18 cellular contexts compared by ENCODE assay signal in the genomic region with DNA sequence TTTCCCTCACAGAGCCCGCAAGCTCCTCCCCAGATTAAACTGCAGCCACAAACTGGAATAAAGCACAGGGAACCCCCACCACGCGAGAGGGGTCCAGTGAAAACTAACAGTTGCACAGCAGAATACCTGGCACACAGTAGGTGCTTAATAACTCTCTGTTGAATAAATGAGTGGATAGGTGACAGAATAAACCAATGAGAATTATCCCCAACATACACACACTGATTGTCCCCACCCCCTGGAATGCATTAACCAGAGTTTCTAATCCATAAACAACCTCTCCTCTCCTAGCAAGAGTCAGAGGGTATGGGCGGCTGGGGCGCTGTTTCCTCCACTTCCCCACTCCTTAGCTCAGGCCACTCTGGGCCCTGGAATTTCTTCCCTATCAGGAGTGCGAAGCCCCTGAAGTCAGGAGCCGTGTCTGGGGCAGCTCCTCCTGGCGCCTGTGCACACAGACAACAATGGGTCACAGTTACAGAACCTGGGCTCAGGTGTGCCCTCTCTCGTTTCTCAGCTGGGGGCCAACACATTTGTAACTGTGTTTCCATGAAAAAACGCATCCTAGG. TPM values are rescaled to one million over a fixed set of nuclear protein-coding genes. Genes with fewer than 3 reads are reported as not detected.
DNase-seq lines count a peak whose midpoint lies in the region; ATAC-seq and TF ChIP-seq lines count a peak whose summit lies in the region.
"Had no signal": no experiment of that assay in that cellular context is flagged by ENCODE, and none has a peak within 500 bp of the region (broad histone marks: within the 10 kb centered on the region; RNA-seq: fewer than 3 reads in every experiment).

No MANE protein-coding gene starts in this region.

- H3K4me3 ChIP-seq in esophagus squamous epithelium = no peak overlapping the region

- peak overlapping the region in 3 of 4 donors; percentile 83 to 91 (median 85) for H3K27ac ChIP-seq in esophagus squamous epithelium
- H3K27ac ChIP-seq: KMS-11, VCaP had no signal

- POLR2A ChIA-PET in activated CD4-positive, alpha-beta memory T cell treated with anti-CD3 and anti-CD28 coated beads for 36 hours (lab: Charles Lee) = interaction anchor here (1.3 to 4.4 kb wide), 2 partner anchors 34 to 44 kb away, joined by 7 to 30 read pairs; no protein-coding TSS in a partner anchor
- POLR2A ChIA-PET in activated CD4-positive, alpha-beta memory T cell treated with anti-CD3 and anti-CD28 coated beads, Interleukin-2, amount 10 ng/mL, durations not matched to agents 7 days and 5 days (lab: Charles Lee) = interaction anchor here (3.3 to 7.4 kb wide), 2 partner anchors 18 to 34 kb away, joined by 40 to 106 read pairs; no protein-coding TSS in a partner anchor
- POLR2A ChIA-PET in T-cell (lab: Charles Lee) = interaction anchor here in 1 of 2 donors (1.5 kb wide), 1 partner anchor 15 kb away, joined by 3 read pairs; no protein-coding TSS in a partner anchor

- no peaks in the 10 kb centered on the region for H3K27me3 ChIP-seq in esophagus squamous epithelium

- no peaks in the 10 kb centered on the region for H3K36me3 ChIP-seq in esophagus squamous epithelium

- H3K4me1 Mint-ChIP-seq in activated CD4-positive, alpha-beta memory T cell treated with anti-CD3 and anti-CD28 coated beads for 36 hours (ENCODE audit: low read depth) = peaks cover 77% of the 10 kb centered on the region
- peaks cover 66% of the 10 kb centered on the region for H3K4me1 Mint-ChIP-seq in activated CD4-positive, alpha-beta memory T cell treated with anti-CD3 and anti-CD28 coated beads, Interleukin-2, amount 10 ng/mL, durations not matched to agents 7 days and 5 days
- H3K4me1 Mint-ChIP-seq in T-cell = peaks cover 74 to 85% (median 85%) of the 10 kb centered on the region in 3 donors
- H3K4me1 Mint-ChIP-seq in stimulated activated memory B cell treated with anti-CD40 and anti-IgM and Interleukin-4, amounts not matched to agents 10 μg/mL and 1 μg/mL and 100 μg/mL, for 72 hours = peaks cover 81% of the 10 kb centered on the region

- intact Hi-C loops in activated CD4-positive, alpha-beta memory T cell treated with anti-CD3 and anti-CD28 coated beads for 36 hours (cut with micrococcal nuclease) = no loop called here
- intact Hi-C loops in esophagus squamous epithelium (cut with DNase I) = no loop called here

- 81 to 86% methylated on average over 6 to 7 of the region's 10 CpGs for WGBS in esophagus squamous epithelium, 2 donors

- no peaks in the 10 kb centered on the region for H3K9me3 Mint-ChIP-seq in activated CD4-positive, alpha-beta memory T cell treated with anti-CD3 and anti-CD28 coated beads for 36 hours
- H3K9me3 Mint-ChIP-seq in activated CD4-positive, alpha-beta memory T cell treated with anti-CD3 and anti-CD28 coated beads, Interleukin-2, amount 10 ng/mL, durations not matched to agents 7 days and 5 days = no peaks in the 10 kb centered on the region
- H3K9me3 Mint-ChIP-seq in T-cell = no peaks in the 10 kb centered on the region
- H3K9me3 Mint-ChIP-seq in stimulated activated memory B cell treated with anti-CD40 and anti-IgM and Interleukin-4, amounts not matched to agents 10 μg/mL and 1 μg/mL and 100 μg/mL, for 72 hours = no peaks in the 10 kb centered on the region
- H3K9me3 Mint-ChIP-seq: activated naive CD4-positive, alpha-beta T cell treated with anti-CD3 and anti-CD28 coated beads for 36 hours had no signal

- peaks cover 19 to 97% (median 76%) of the 10 kb centered on the region in 3 donors for H3K4me1 ChIP-seq in esophagus squamous epithelium

- TF ChIP-seq POLR2A in esophagus squamous epithelium (IDR thresholded peaks at IDR 0.05) = no peak

- CTCF ChIA-PET in activated CD4-positive, alpha-beta memory T cell treated with anti-CD3 and anti-CD28 coated beads for 36 hours (lab: Charles Lee) = interaction anchor here (1.1 kb wide), 1 partner anchor 10 kb away, joined by 3 read pairs; no protein-coding TSS in a partner anchor
- CTCF ChIA-PET in activated CD4-positive, alpha-beta memory T cell treated with anti-CD3 and anti-CD28 coated beads, Interleukin-2, amount 10 ng/mL, durations not matched to agents 7 days and 5 days (lab: Charles Lee) = interaction anchor here (4.2 kb wide), 1 partner anchor 20 kb away, joined by 21 read pairs; no protein-coding TSS in a partner anchor
- CTCF ChIA-PET in T-cell (lab: Charles Lee) = no interaction called here

- no peaks in the 10 kb centered on the region for H3K9me3 ChIP-seq in esophagus squamous epithelium
- H3K9me3 ChIP-seq: SK-N-SH had no signal

- ATAC-seq in T-cell (replicated peaks in 1 of 4) = no peak
- no peak for ATAC-seq in stimulated activated memory B cell treated with anti-CD40 and anti-IgM and Interleukin-4, amounts not matched to agents 10 μg/mL and 1 μg/mL and 100 μg/mL, for 72 hours
- ATAC-seq in GM18909 (IDR thresholded peaks at IDR 0.05; ENCODE audit: poor library complexity, unreplicated experiment) = no peak

- no peak overlapping the region for H3K4me3 Mint-ChIP-seq in activated CD4-positive, alpha-beta memory T cell treated with anti-CD3 and anti-CD28 coated beads for 36 hours
- no peak overlapping the region for H3K4me3 Mint-ChIP-seq in activated CD4-positive, alpha-beta memory T cell treated with anti-CD3 and anti-CD28 coated beads, Interleukin-2, amount 10 ng/mL, durations not matched to agents 7 days and 5 days
- H3K4me3 Mint-ChIP-seq in T-cell = no peak overlapping the region
- no peak overlapping the region for H3K4me3 Mint-ChIP-seq in stimulated activated memory B cell treated with anti-CD40 and anti-IgM and Interleukin-4, amounts not matched to agents 10 μg/mL and 1 μg/mL and 100 μg/mL, for 72 hours
- H3K4me3 Mint-ChIP-seq: activated naive CD4-positive, alpha-beta T cell treated with anti-CD3 and anti-CD28 coated beads for 36 hours; brain had no signal

- peak overlapping the region; percentile 2 for H3K27ac Mint-ChIP-seq in activated CD4-positive, alpha-beta memory T cell treated with anti-CD3 and anti-CD28 coated beads for 36 hours
- no peak overlapping the region for H3K27ac Mint-ChIP-seq in activated CD4-positive, alpha-beta memory T cell treated with anti-CD3 and anti-CD28 coated beads, Interleukin-2, amount 10 ng/mL, durations not matched to agents 7 days and 5 days
- peak overlapping the region; percentile 39 to 57 for H3K27ac Mint-ChIP-seq in T-cell
- H3K27ac Mint-ChIP-seq in stimulated activated memory B cell treated with anti-CD40 and anti-IgM and Interleukin-4, amounts not matched to agents 10 μg/mL and 1 μg/mL and 100 μg/mL, for 72 hours = peak overlapping the region; percentile 96
- H3K27ac Mint-ChIP-seq: activated naive CD4-positive, alpha-beta T cell treated with anti-CD3 and anti-CD28 coated beads for 36 hours had no signal

- no peak for TF ChIP-seq CTCF in esophagus squamous epithelium (IDR thresholded peaks at IDR 0.05)

- H3K36me3 Mint-ChIP-seq in activated CD4-positive, alpha-beta memory T cell treated with anti-CD3 and anti-CD28 coated beads for 36 hours = peaks cover 12% of the 10 kb centered on the region
- peaks cover 52% of the 10 kb centered on the region for H3K36me3 Mint-ChIP-seq in activated CD4-positive, alpha-beta memory T cell treated with anti-CD3 and anti-CD28 coated beads, Interleukin-2, amount 10 ng/mL, durations not matched to agents 7 days and 5 days (ENCODE audit: low read depth)
- peaks cover 22% of the 10 kb centered on the region for H3K36me3 Mint-ChIP-seq in T-cell
- H3K36me3 Mint-ChIP-seq in stimulated activated memory B cell treated with anti-CD40 and anti-IgM and Interleukin-4, amounts not matched to agents 10 μg/mL and 1 μg/mL and 100 μg/mL, for 72 hours = peaks cover 58% of the 10 kb centered on the region

- no peaks in the 10 kb centered on the region for H3K27me3 Mint-ChIP-seq in activated CD4-positive, alpha-beta memory T cell treated with anti-CD3 and anti-CD28 coated beads for 36 hours
- H3K27me3 Mint-ChIP-seq in activated CD4-positive, alpha-beta memory T cell treated with anti-CD3 and anti-CD28 coated beads, Interleukin-2, amount 10 ng/mL, durations not matched to agents 7 days and 5 days = no peaks in the 10 kb centered on the region
- H3K27me3 Mint-ChIP-seq in T-cell = no peaks in the 10 kb centered on the region
- no peaks in the 10 kb centered on the region for H3K27me3 Mint-ChIP-seq in stimulated activated memory B cell treated with anti-CD40 and anti-IgM and Interleukin-4, amounts not matched to agents 10 μg/mL and 1 μg/mL and 100 μg/mL, for 72 hours
- H3K27me3 Mint-ChIP-seq: brain had no signal

- DNase-seq in activated CD4-positive, alpha-beta memory T cell treated with anti-CD3 and anti-CD28 coated beads for 36 hours = no peak
- no peak for DNase-seq in activated CD4-positive, alpha-beta memory T cell treated with anti-CD3 and anti-CD28 coated beads, Interleukin-2, amount 10 ng/mL, durations not matched to agents 7 days and 5 days
- no peak for DNase-seq in T-cell
- no peak for DNase-seq in esophagus squamous epithelium (lab: John Stamatoyannopoulos, UW)
- DNase-seq in occipital lobe (lab: John Stamatoyannopoulos, UW) = no peak
- no peak for DNase-seq in NK-92 (lab: John Stamatoyannopoulos, UW; ENCODE audit: unreplicated experiment)
- DNase-seq: activated naive CD4-positive, alpha-beta T cell treated with anti-CD3 and anti-CD28 coated beads for 36 hours; COR-L47; effector CD8-positive, alpha-beta T cell; GDM1; NCI-H1417 treated with DMSO at 0.1 percent for 48 hours; NCI-H2227 treated with DMSO at 0.1 percent for 48 hours; SK-N-SH had no signal

RNA-seq across cellular contexts. Expression of a gene that starts 27.6 kb away (rescaled TPM):
- 10 to 100 TPM; 91.9 to 92.3 TPM for total RNA-seq in activated CD4-positive, alpha-beta memory T cell treated with anti-CD3 and anti-CD28 coated beads for 36 hours
- total RNA-seq in activated CD4-positive, alpha-beta memory T cell treated with anti-CD3 and anti-CD28 coated beads, Interleukin-2, amount 10 ng/mL, durations not matched to agents 7 days and 5 days = 100 to 1,000 TPM; 149 to 158 TPM
- 100 to 1,000 TPM in 4 of 5 donors, 10 to 100 TPM in 1; 97.9 to 167 (median 139) TPM for total RNA-seq in T-cell
- 10 to 100 TPM; 12.2 to 40.4 (median 19.0) TPM for total RNA-seq in esophagus squamous epithelium
- 26.2 TPM for total RNA-seq in occipital lobe

Comparison
In these comparisons a context has a peak if more than half of its experiments do, and no peak if none do; other contexts are left out.
1. CTCF ChIA-PET loops: an anchor here in activated CD4-positive, alpha-beta memory T cell treated with anti-CD3 and anti-CD28 coated beads for 36 hours (1.1 kb wide) and activated CD4-positive, alpha-beta memory T cell treated with anti-CD3 and anti-CD28 coated beads, Interleukin-2, amount 10 ng/mL, durations not matched to agents 7 days and 5 days (4.2 kb wide); none called in T-cell.